18 cellular contexts compared by ENCODE assay signal in the genomic region with DNA sequence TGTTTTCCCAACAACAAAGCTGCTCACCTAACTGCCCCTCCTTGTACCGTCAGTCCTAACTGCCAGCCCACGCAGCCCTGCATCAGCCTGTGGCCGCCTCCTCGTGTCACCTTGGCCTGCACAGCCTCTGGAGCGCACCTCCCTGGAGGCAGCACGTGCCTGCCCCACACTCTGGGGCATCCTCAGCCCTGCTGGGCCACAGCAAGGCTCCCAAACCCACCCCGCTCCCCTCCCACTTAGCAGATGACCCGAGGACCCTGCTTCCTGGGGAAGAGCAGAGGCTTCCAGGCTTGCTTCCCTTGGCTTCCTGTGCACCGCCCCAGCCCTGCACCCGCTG.
DNase-seq lines count a peak whose midpoint lies in the region; ATAC-seq lines count a peak whose summit lies in the region.
"Had no signal": no experiment of that assay in that cellular context is flagged by ENCODE, and none has a peak within 500 bp of the region (broad histone marks: within the 10 kb centered on the region; RNA-seq: fewer than 3 reads in every experiment).

No MANE protein-coding gene starts in this region.

- peaks cover 4% of the 10 kb centered on the region for H3K9me3 Mint-ChIP-seq in activated CD4-positive, alpha-beta T cell treated with anti-CD3 and anti-CD28 coated beads, Interleukin-2, amount 10 ng/mL, durations not matched to agents 24 days and 14 days
- H3K9me3 Mint-ChIP-seq in activated T-helper 1 cell treated with anti-CD3 and anti-CD28 coated beads, Interleukin-12 subunit alpha, Interleukin-12 subunit beta, Interleukin-2, Interleukin-4 antibody, amounts not matched to agents 30 ng/mL and 10 ng/mL and 1 ng/mL, durations not matched to agents 14 hours and 24 hours and 36 hours: peaks cover 8% of the 10 kb centered on the region
- H3K9me3 Mint-ChIP-seq in naive thymus-derived CD8-positive, alpha-beta T cell: peaks cover 4 to 14% (median 7%) of the 10 kb centered on the region in 9 donors

- no peaks in the 10 kb centered on the region for H3K27me3 ChIP-seq in H7 (ENCODE audit: control insufficient read depth, insufficient read depth, low read length)

- POLR2A ChIA-PET in naive thymus-derived CD8-positive, alpha-beta T cell (lab: Charles Lee): interaction anchor here (0.9 to 2.0 kb wide), 2 partner anchors 9 to 10 kb away, joined by 3 to 7 read pairs; no protein-coding TSS in a partner anchor

- no peak for DNase-seq in activated CD4-positive, alpha-beta T cell treated with anti-CD3 and anti-CD28 coated beads, Interleukin-2, amount 10 ng/mL, durations not matched to agents 24 days and 14 days
- no peak for DNase-seq in activated CD4-positive, alpha-beta T cell treated with anti-CD3 and anti-CD28 coated beads, Interleukin-2, amount 50 U/mL, for 48 hours
- DNase-seq in H7 (peak; percentile 65), NCI-H1694 treated with DMSO at 0.1 percent for 48 hours (lab: John Stamatoyannopoulos, UW) (no peak)
- DNase-seq in activated T-helper 1 cell treated with anti-CD3 and anti-CD28 coated beads, Interleukin-12 subunit alpha, Interleukin-12 subunit beta, Interleukin-2, Interleukin-4 antibody, amounts not matched to agents 30 ng/mL and 10 ng/mL and 1 ng/mL, durations not matched to agents 14 hours and 24 hours and 36 hours (ENCODE audit: low spot score): no peak
- no peak for DNase-seq in naive thymus-derived CD8-positive, alpha-beta T cell
- DNase-seq: COR-L47; effector CD4-positive, alpha-beta T cell; hypothalamus; NCI-H226; SIG-M5; stimulated activated CD4-positive, alpha-beta T cell treated with anti-CD3 and anti-CD28 coated beads, Interleukin-4, amount 100 ng/mL, for 4 hours had no signal

- intact Hi-C loops in activated CD4-positive, alpha-beta T cell treated with anti-CD3 and anti-CD28 coated beads, Interleukin-2, amount 10 ng/mL, durations not matched to agents 24 days and 14 days (cut with micrococcal nuclease): no loop called here
- intact Hi-C loops in activated T-helper 1 cell treated with anti-CD3 and anti-CD28 coated beads, Interleukin-12 subunit alpha, Interleukin-12 subunit beta, Interleukin-2, Interleukin-4 antibody, amounts not matched to agents 30 ng/mL and 10 ng/mL and 1 ng/mL, durations not matched to agents 14 hours and 24 hours and 36 hours (cut with micrococcal nuclease): loop anchor here (2.0 kb wide), 1 partner anchor 14 kb away; no protein-coding TSS in a partner anchor

- H3K36me3 ChIP-seq in H7 (replicated peaks; ENCODE audit: control insufficient read depth, insufficient read depth, low read length): no peaks in the 10 kb centered on the region
- H3K36me3 ChIP-seq: tibial nerve had no signal

- peaks cover 15% of the 10 kb centered on the region for H3K4me1 Mint-ChIP-seq in activated CD4-positive, alpha-beta T cell treated with anti-CD3 and anti-CD28 coated beads, Interleukin-2, amount 10 ng/mL, durations not matched to agents 24 days and 14 days
- H3K4me1 Mint-ChIP-seq in activated T-helper 1 cell treated with anti-CD3 and anti-CD28 coated beads, Interleukin-12 subunit alpha, Interleukin-12 subunit beta, Interleukin-2, Interleukin-4 antibody, amounts not matched to agents 30 ng/mL and 10 ng/mL and 1 ng/mL, durations not matched to agents 14 hours and 24 hours and 36 hours (ENCODE audit: low read depth): peaks cover 36% of the 10 kb centered on the region
- peaks cover 6 to 21% (median 17%) of the 10 kb centered on the region in 4 donors for H3K4me1 Mint-ChIP-seq in naive thymus-derived CD8-positive, alpha-beta T cell

- peak; percentile 16 to 44 for ATAC-seq in naive thymus-derived CD8-positive, alpha-beta T cell
- ATAC-seq in GM21619 (IDR thresholded peaks at IDR 0.05; ENCODE audit: unreplicated experiment) (no peak), GM18907 (IDR thresholded peaks at IDR 0.05; ENCODE audit: unreplicated experiment) (no peak)

- no peak overlapping the region for H3K4me3 ChIP-seq in H7 (ENCODE audit: insufficient read depth, low read depth, low read length)
- H3K4me3 ChIP-seq: A549, skin epidermis, tibial nerve had no signal

- H3K4me3 Mint-ChIP-seq in activated CD4-positive, alpha-beta T cell treated with anti-CD3 and anti-CD28 coated beads, Interleukin-2, amount 10 ng/mL, durations not matched to agents 24 days and 14 days: peak overlapping the region; percentile 55
- peak overlapping the region; percentile 29 for H3K4me3 Mint-ChIP-seq in activated T-helper 1 cell treated with anti-CD3 and anti-CD28 coated beads, Interleukin-12 subunit alpha, Interleukin-12 subunit beta, Interleukin-2, Interleukin-4 antibody, amounts not matched to agents 30 ng/mL and 10 ng/mL and 1 ng/mL, durations not matched to agents 14 hours and 24 hours and 36 hours
- H3K4me3 Mint-ChIP-seq in naive thymus-derived CD8-positive, alpha-beta T cell: peak overlapping the region in 7 of 10 donors; percentile 32 to 80 (median 61)

- peaks cover 4% of the 10 kb centered on the region for H3K36me3 Mint-ChIP-seq in activated CD4-positive, alpha-beta T cell treated with anti-CD3 and anti-CD28 coated beads, Interleukin-2, amount 10 ng/mL, durations not matched to agents 24 days and 14 days (ENCODE audit: low read depth)
- peaks cover 5% of the 10 kb centered on the region for H3K36me3 Mint-ChIP-seq in activated T-helper 1 cell treated with anti-CD3 and anti-CD28 coated beads, Interleukin-12 subunit alpha, Interleukin-12 subunit beta, Interleukin-2, Interleukin-4 antibody, amounts not matched to agents 30 ng/mL and 10 ng/mL and 1 ng/mL, durations not matched to agents 14 hours and 24 hours and 36 hours (ENCODE audit: low read depth)
- peaks cover 0 to 8% (median 4%) of the 10 kb centered on the region in 3 donors for H3K36me3 Mint-ChIP-seq in naive thymus-derived CD8-positive, alpha-beta T cell

- H3K27me3 Mint-ChIP-seq in activated CD4-positive, alpha-beta T cell treated with anti-CD3 and anti-CD28 coated beads, Interleukin-2, amount 10 ng/mL, durations not matched to agents 24 days and 14 days: no peaks in the 10 kb centered on the region
- H3K27me3 Mint-ChIP-seq in activated T-helper 1 cell treated with anti-CD3 and anti-CD28 coated beads, Interleukin-12 subunit alpha, Interleukin-12 subunit beta, Interleukin-2, Interleukin-4 antibody, amounts not matched to agents 30 ng/mL and 10 ng/mL and 1 ng/mL, durations not matched to agents 14 hours and 24 hours and 36 hours (ENCODE audit: insufficient read depth): no peaks in the 10 kb centered on the region
- H3K27me3 Mint-ChIP-seq in naive thymus-derived CD8-positive, alpha-beta T cell: no peaks in the 10 kb centered on the region
- H3K27me3 Mint-ChIP-seq: activated naive CD8-positive, alpha-beta T cell had no signal

- H3K27ac Mint-ChIP-seq in activated CD4-positive, alpha-beta T cell treated with anti-CD3 and anti-CD28 coated beads, Interleukin-2, amount 10 ng/mL, durations not matched to agents 24 days and 14 days: peak overlapping the region; percentile 84
- peak overlapping the region; percentile 84 for H3K27ac Mint-ChIP-seq in activated T-helper 1 cell treated with anti-CD3 and anti-CD28 coated beads, Interleukin-12 subunit alpha, Interleukin-12 subunit beta, Interleukin-2, Interleukin-4 antibody, amounts not matched to agents 30 ng/mL and 10 ng/mL and 1 ng/mL, durations not matched to agents 14 hours and 24 hours and 36 hours
- H3K27ac Mint-ChIP-seq in naive thymus-derived CD8-positive, alpha-beta T cell: peak overlapping the region; percentile 55 to 95 (median 89)

Comparison
In these comparisons a context has a peak if more than half of its experiments do, and no peak if none do; other contexts are left out.
1. ATAC-seq: peak in naive thymus-derived CD8-positive, alpha-beta T cell (2 of 2); none in GM21619 (single experiment) and GM18907 (single experiment).
2. Peak in every context shown above with its lines, with median percentiles within 50 percentile points of each other: H3K27ac Mint-ChIP-seq and H3K4me3 Mint-ChIP-seq.